Comparison of ENCODE assay signal across 14 cellular contexts in the genomic region with DNA sequence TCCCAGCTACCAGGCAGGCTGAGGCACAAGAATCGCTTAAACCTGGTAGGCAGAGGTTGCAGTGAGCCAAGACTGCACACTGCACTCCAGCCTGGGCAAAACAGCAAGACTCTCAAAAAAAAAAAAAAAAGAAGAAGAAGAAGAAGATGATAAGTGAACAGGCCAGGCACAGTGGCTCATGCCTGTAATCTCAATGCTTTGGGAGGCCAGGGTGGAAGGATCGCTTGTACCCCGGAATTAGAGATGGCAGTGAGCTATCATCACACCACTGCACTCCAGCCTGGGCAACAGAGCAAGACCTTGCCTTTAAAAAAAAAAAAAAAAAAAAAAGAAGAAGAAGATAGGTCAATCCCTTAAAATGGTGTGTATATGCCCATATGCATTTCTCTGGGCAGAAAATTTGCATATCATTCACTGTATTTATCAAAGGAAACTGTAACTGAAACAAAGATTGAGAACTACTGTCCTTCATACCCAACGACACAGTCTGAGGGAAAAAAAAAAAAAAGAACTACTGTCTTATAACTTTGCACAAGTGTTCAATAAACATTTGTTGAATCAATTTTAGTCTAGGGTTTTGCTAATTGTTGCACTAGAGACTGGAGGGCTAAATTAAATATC. TPM values are rescaled to one million over a fixed set of nuclear protein-coding genes. Genes with fewer than 3 reads are reported as not detected.
DNase-seq lines count a peak whose midpoint lies in the region; ATAC-seq lines count a peak whose summit lies in the region.
"Had no signal": no experiment of that assay in that cellular context is flagged by ENCODE, and none has a peak within 500 bp of the region (broad histone marks: within the 10 kb centered on the region; RNA-seq: fewer than 3 reads in every experiment).

No MANE protein-coding gene starts in this region.

- no peak for DNase-seq in activated naive CD4-positive, alpha-beta T cell treated with anti-CD3 and anti-CD28 coated beads for 36 hours
- no peak for DNase-seq in activated naive CD4-positive, alpha-beta T cell treated with Interleukin-2 at 50 U/mL for 16 hours
- no peak for DNase-seq in activated naive CD8-positive, alpha-beta T cell treated with anti-CD3 and anti-CD28 coated beads, Interleukin-2, amount 50 U/mL, for 24 hours
- no peak for DNase-seq in stimulated activated naive B cell treated with anti-CD40 and anti-IgM and Interleukin-4, amounts not matched to agents 10 μg/mL and 1 μg/mL and 100 μg/mL, for 72 hours
- no peak for DNase-seq in NOMO-1 treated with dmso at 0.1 percent for 144 hours (lab: John Stamatoyannopoulos, UW; ENCODE audit: unreplicated experiment)
- no peak for DNase-seq in SJCRH30
- no peak for DNase-seq in kidney glomerular epithelial cell (lab: John Stamatoyannopoulos, UW)
- DNase-seq: NCI-H510A; posterior cingulate gyrus; stimulated activated CD4-positive, alpha-beta T cell treated with anti-CD3 and anti-CD28 coated beads, Interleukin-4, amount 100 ng/mL, for 4 hours; testis had no signal

- intact Hi-C loops in activated naive CD4-positive, alpha-beta T cell treated with anti-CD3 and anti-CD28 coated beads for 36 hours (cut with micrococcal nuclease): no loop called here

- CTCF ChIA-PET in activated naive CD4-positive, alpha-beta T cell treated with anti-CD3 and anti-CD28 coated beads for 36 hours (lab: Charles Lee): interaction anchor here (0.6 to 2.9 kb wide), 4 partner anchors 9 to 121 kb away, joined by 4 to 17 read pairs (median 5); no protein-coding TSS in a partner anchor

- no peaks in the 10 kb centered on the region for H3K27me3 ChIP-seq in SJCRH30
- H3K27me3 ChIP-seq: testis had no signal

- peak overlapping the region; percentile 43 for H3K27ac Mint-ChIP-seq in activated naive CD4-positive, alpha-beta T cell treated with anti-CD3 and anti-CD28 coated beads for 36 hours
- H3K27ac Mint-ChIP-seq in activated naive CD8-positive, alpha-beta T cell treated with anti-CD3 and anti-CD28 coated beads, Interleukin-2, amount 50 U/mL, for 24 hours: peak overlapping the region; percentile 76
- H3K27ac Mint-ChIP-seq in stimulated activated naive B cell treated with anti-CD40 and anti-IgM and Interleukin-4, amounts not matched to agents 10 μg/mL and 1 μg/mL and 100 μg/mL, for 72 hours: peak overlapping the region; percentile 84

- H3K36me3 Mint-ChIP-seq in activated naive CD4-positive, alpha-beta T cell treated with anti-CD3 and anti-CD28 coated beads for 36 hours (ENCODE audit: low read depth): peaks cover 17% of the 10 kb centered on the region
- H3K36me3 Mint-ChIP-seq in activated naive CD8-positive, alpha-beta T cell treated with anti-CD3 and anti-CD28 coated beads, Interleukin-2, amount 50 U/mL, for 24 hours (ENCODE audit: low read depth): peaks cover 33% of the 10 kb centered on the region
- H3K36me3 Mint-ChIP-seq in stimulated activated naive B cell treated with anti-CD40 and anti-IgM and Interleukin-4, amounts not matched to agents 10 μg/mL and 1 μg/mL and 100 μg/mL, for 72 hours: peaks cover 3% of the 10 kb centered on the region in 2 donors

- H3K36me3 ChIP-seq in SJCRH30: peaks cover 5% of the 10 kb centered on the region

- H3K4me1 Mint-ChIP-seq in activated naive CD4-positive, alpha-beta T cell treated with anti-CD3 and anti-CD28 coated beads for 36 hours (ENCODE audit: low read depth): peaks cover 39% of the 10 kb centered on the region
- peaks cover 54% of the 10 kb centered on the region for H3K4me1 Mint-ChIP-seq in activated naive CD8-positive, alpha-beta T cell treated with anti-CD3 and anti-CD28 coated beads, Interleukin-2, amount 50 U/mL, for 24 hours
- H3K4me1 Mint-ChIP-seq in stimulated activated naive B cell treated with anti-CD40 and anti-IgM and Interleukin-4, amounts not matched to agents 10 μg/mL and 1 μg/mL and 100 μg/mL, for 72 hours: peaks cover 21 to 52% of the 10 kb centered on the region in 2 donors

- peaks cover 11% of the 10 kb centered on the region; the same call in 1 of the 2 replicates for H3K4me1 ChIP-seq in SJCRH30

- no peaks in the 10 kb centered on the region for H3K9me3 ChIP-seq in SJCRH30 (replicated peaks)
- H3K9me3 ChIP-seq: testis had no signal

- H3K27me3 Mint-ChIP-seq in activated naive CD4-positive, alpha-beta T cell treated with anti-CD3 and anti-CD28 coated beads for 36 hours (ENCODE audit: low read depth): no peaks in the 10 kb centered on the region
- H3K27me3 Mint-ChIP-seq in activated naive CD8-positive, alpha-beta T cell treated with anti-CD3 and anti-CD28 coated beads, Interleukin-2, amount 50 U/mL, for 24 hours: no peaks in the 10 kb centered on the region
- H3K27me3 Mint-ChIP-seq in stimulated activated naive B cell treated with anti-CD40 and anti-IgM and Interleukin-4, amounts not matched to agents 10 μg/mL and 1 μg/mL and 100 μg/mL, for 72 hours: no peaks in the 10 kb centered on the region

- no peak overlapping the region for H3K4me3 ChIP-seq in SJCRH30
- H3K4me3 ChIP-seq: testis had no signal

- peak overlapping the region; percentile 47 for H3K4me3 Mint-ChIP-seq in activated naive CD4-positive, alpha-beta T cell treated with anti-CD3 and anti-CD28 coated beads for 36 hours
- H3K4me3 Mint-ChIP-seq in activated naive CD8-positive, alpha-beta T cell treated with anti-CD3 and anti-CD28 coated beads, Interleukin-2, amount 50 U/mL, for 24 hours: peak overlapping the region; percentile 96
- peak overlapping the region; percentile 48 to 61 for H3K4me3 Mint-ChIP-seq in stimulated activated naive B cell treated with anti-CD40 and anti-IgM and Interleukin-4, amounts not matched to agents 10 μg/mL and 1 μg/mL and 100 μg/mL, for 72 hours

- no peaks in the 10 kb centered on the region for H3K9me3 Mint-ChIP-seq in activated naive CD4-positive, alpha-beta T cell treated with anti-CD3 and anti-CD28 coated beads for 36 hours
- H3K9me3 Mint-ChIP-seq in activated naive CD8-positive, alpha-beta T cell treated with anti-CD3 and anti-CD28 coated beads, Interleukin-2, amount 50 U/mL, for 24 hours: no peaks in the 10 kb centered on the region
- peaks cover 0 to 4% of the 10 kb centered on the region in 2 donors for H3K9me3 Mint-ChIP-seq in stimulated activated naive B cell treated with anti-CD40 and anti-IgM and Interleukin-4, amounts not matched to agents 10 μg/mL and 1 μg/mL and 100 μg/mL, for 72 hours

- ATAC-seq in HG03378 (IDR thresholded peaks at IDR 0.05; ENCODE audit: unreplicated experiment): peak; percentile 45
- no peak for ATAC-seq in activated naive CD8-positive, alpha-beta T cell treated with anti-CD3 and anti-CD28 coated beads, Interleukin-2, amount 50 U/mL, for 24 hours
- ATAC-seq in stimulated activated naive B cell treated with anti-CD40 and anti-IgM and Interleukin-4, amounts not matched to agents 10 μg/mL and 1 μg/mL and 100 μg/mL, for 72 hours (replicated peaks): peak; percentile 44 to 69

- H3K27ac ChIP-seq in SJCRH30: no peak overlapping the region
- H3K27ac ChIP-seq: testis had no signal

RNA-seq across cellular contexts. Expression of gene RFC1, which starts 2.3 kb away (rescaled TPM):
- 100 to 1,000 TPM; 109 to 123 TPM for total RNA-seq in activated naive CD4-positive, alpha-beta T cell treated with anti-CD3 and anti-CD28 coated beads for 36 hours
- 70.1 and 77.8 TPM in 2 replicates for total RNA-seq in SJCRH30 (2014; rRNA removed; shearing (Covaris generic))

RNA-seq across cellular contexts. Expression of gene KLB, which starts 42.8 kb away (rescaled TPM):
- total RNA-seq in activated naive CD4-positive, alpha-beta T cell treated with anti-CD3 and anti-CD28 coated beads for 36 hours: not detected
- 0.02 TPM in 1 of 2 replicates, not detected in the other for total RNA-seq in SJCRH30 (2014; rRNA removed; shearing (Covaris generic))
- total RNA-seq: LHCN-M2, SK-MEL-5 had no signal
